24 cellular contexts compared by ENCODE assay signal in the genomic region with DNA sequence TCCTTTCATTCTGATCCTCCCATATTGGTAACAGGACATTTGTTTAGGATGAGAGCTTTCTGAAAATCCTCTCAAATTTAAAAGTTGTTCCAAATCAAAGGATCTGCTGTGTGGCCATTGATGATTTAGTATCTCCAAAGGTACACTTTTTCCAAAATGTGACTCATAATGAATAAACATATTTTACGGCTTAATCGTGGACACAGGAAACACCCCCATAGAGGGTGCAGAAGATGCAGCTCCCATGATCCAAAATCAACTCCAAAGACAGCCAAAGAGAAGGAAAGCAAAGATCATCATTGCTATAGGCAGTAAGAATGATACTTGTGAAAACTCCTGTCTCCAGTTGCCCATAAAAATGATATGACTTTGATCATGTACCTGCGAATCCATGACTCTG.
"Had no signal": no experiment of that assay in that cellular context is flagged by ENCODE, and none has a peak within 500 bp of the region (broad histone marks: within the 10 kb centered on the region; RNA-seq: fewer than 3 reads in every experiment).

No MANE protein-coding gene starts in this region.

- H3K9ac ChIP-seq: neural progenitor cell had no signal

- DNase-seq: activated B cell treated with CpG ODN at 0.5 μM for 24 hours; activated CD4-positive, alpha-beta T cell treated with anti-CD3 and anti-CD28 coated beads for 4 hours; activated CD4-positive, alpha-beta T cell treated with anti-CD3 and anti-CD28 coated beads, Interleukin-2, amount 50 U/mL, for 48 hours; activated CD8-positive, alpha-beta memory T cell treated with anti-CD3 and anti-CD28 coated beads, Interleukin-2, amount 50 U/mL, for 48 hours; activated naive CD4-positive, alpha-beta T cell; activated naive CD8-positive, alpha-beta T cell treated with anti-CD3 and anti-CD28 coated beads for 36 hours; activated T-cell treated with anti-CD3 and anti-CD28 coated beads, Interleukin-2, amount 50 U/mL, for 4 hours; amniotic stem cell; effector CD4-positive, alpha-beta T cell; foreskin melanocyte; immature natural killer cell; lower lobe of right lung; naive thymus-derived CD4-positive, alpha-beta T cell; spleen; stimulated activated naive CD8-positive, alpha-beta T cell treated with anti-CD3 and anti-CD28 coated beads, Interleukin-15, amount 100 ng/mL, for 72 hours; T-helper 1 cell; T-helper 9 cell; tibial artery had no signal

- H3K27me3 ChIP-seq: hepatocyte, neural progenitor cell, spleen, tibial artery had no signal

- H3K27me3 Mint-ChIP-seq: activated B cell treated with CpG ODN at 0.5 μM for 24 hours; activated naive CD8-positive, alpha-beta T cell treated with anti-CD3 and anti-CD28 coated beads for 36 hours; progenitor cell of endocrine pancreas had no signal

- H3K36me3 Mint-ChIP-seq: activated naive CD8-positive, alpha-beta T cell treated with anti-CD3 and anti-CD28 coated beads for 36 hours; naive thymus-derived CD4-positive, alpha-beta T cell; stimulated activated effector memory CD8-positive, alpha-beta T cell treated with anti-CD3 and anti-CD28 coated beads, Interleukin-12 subunit alpha, Interleukin-12 subunit beta, amount 100 ng/mL, for 72 hours had no signal

- H3K4me2 ChIP-seq: hepatocyte, neural progenitor cell had no signal

- ATAC-seq: activated T-cell treated with anti-CD3 and anti-CD28 coated beads, Interleukin-2, amount 50 U/mL, for 4 hours; left lobe of liver; lower lobe of right lung; naive thymus-derived CD4-positive, alpha-beta T cell; stimulated activated effector memory CD8-positive, alpha-beta T cell treated with anti-CD3 and anti-CD28 coated beads, Interleukin-12 subunit alpha, Interleukin-12 subunit beta, amount 100 ng/mL, for 72 hours; stimulated activated naive CD8-positive, alpha-beta T cell treated with anti-CD3 and anti-CD28 coated beads, Interleukin-15, amount 100 ng/mL, for 72 hours had no signal

- H2AFZ ChIP-seq: hepatocyte, neural progenitor cell had no signal

- H3K4me3 ChIP-seq: hepatocyte, lower lobe of right lung, neural progenitor cell, spleen, tibial artery had no signal

- H3K9me3 Mint-ChIP-seq: activated B cell treated with CpG ODN at 0.5 μM for 24 hours; activated naive CD8-positive, alpha-beta T cell treated with anti-CD3 and anti-CD28 coated beads for 36 hours; activated T-helper 2 cell treated with anti-CD3 and anti-CD28 coated beads, Interferon-gamma antibody, Interleukin-2, Interleukin-4, amounts not matched to agents 10 μg/mL and 5 μg/mL and 100 μg/mL, durations not matched to agents 14 hours and 24 hours and 36 hours; immature natural killer cell; stimulated activated effector memory CD8-positive, alpha-beta T cell treated with anti-CD3 and anti-CD28 coated beads, Interleukin-12 subunit alpha, Interleukin-12 subunit beta, amount 100 ng/mL, for 72 hours; stimulated activated naive CD8-positive, alpha-beta T cell treated with anti-CD3 and anti-CD28 coated beads, Interleukin-15, amount 100 ng/mL, for 72 hours had no signal

- H3K4me3 Mint-ChIP-seq: activated B cell treated with CpG ODN at 0.5 μM for 24 hours; activated naive CD8-positive, alpha-beta T cell treated with anti-CD3 and anti-CD28 coated beads for 36 hours; activated T-cell treated with anti-CD3 and anti-CD28 coated beads, Interleukin-2, amount 50 U/mL, for 4 hours; immature natural killer cell; naive thymus-derived CD4-positive, alpha-beta T cell; neural progenitor cell; stimulated activated effector memory CD8-positive, alpha-beta T cell treated with anti-CD3 and anti-CD28 coated beads, Interleukin-12 subunit alpha, Interleukin-12 subunit beta, amount 100 ng/mL, for 72 hours; stimulated activated naive CD8-positive, alpha-beta T cell treated with anti-CD3 and anti-CD28 coated beads, Interleukin-15, amount 100 ng/mL, for 72 hours had no signal

- H3K9me3 ChIP-seq: lower lobe of right lung, spleen, tibial artery had no signal

- H3K4me1 Mint-ChIP-seq: activated B cell treated with CpG ODN at 0.5 μM for 24 hours had no signal

- H3K79me2 ChIP-seq: hepatocyte had no signal

- H3K36me3 ChIP-seq: lower lobe of right lung, neural progenitor cell, spleen, tibial artery had no signal

- H3K27ac ChIP-seq: lower lobe of right lung, neural progenitor cell, spleen, tibial artery had no signal

- H3K27ac Mint-ChIP-seq: activated B cell treated with CpG ODN at 0.5 μM for 24 hours; activated naive CD8-positive, alpha-beta T cell treated with anti-CD3 and anti-CD28 coated beads for 36 hours; activated T-helper 2 cell treated with anti-CD3 and anti-CD28 coated beads, Interferon-gamma antibody, Interleukin-2, Interleukin-4, amounts not matched to agents 10 μg/mL and 5 μg/mL and 100 μg/mL, durations not matched to agents 14 hours and 24 hours and 36 hours; immature natural killer cell; naive thymus-derived CD4-positive, alpha-beta T cell; neural progenitor cell; progenitor cell of endocrine pancreas; stimulated activated effector memory CD8-positive, alpha-beta T cell treated with anti-CD3 and anti-CD28 coated beads, Interleukin-12 subunit alpha, Interleukin-12 subunit beta, amount 100 ng/mL, for 72 hours; stimulated activated naive CD8-positive, alpha-beta T cell treated with anti-CD3 and anti-CD28 coated beads, Interleukin-15, amount 100 ng/mL, for 72 hours had no signal
